Comparison of ENCODE assay signal across 1 cellular context in the genomic region with DNA sequence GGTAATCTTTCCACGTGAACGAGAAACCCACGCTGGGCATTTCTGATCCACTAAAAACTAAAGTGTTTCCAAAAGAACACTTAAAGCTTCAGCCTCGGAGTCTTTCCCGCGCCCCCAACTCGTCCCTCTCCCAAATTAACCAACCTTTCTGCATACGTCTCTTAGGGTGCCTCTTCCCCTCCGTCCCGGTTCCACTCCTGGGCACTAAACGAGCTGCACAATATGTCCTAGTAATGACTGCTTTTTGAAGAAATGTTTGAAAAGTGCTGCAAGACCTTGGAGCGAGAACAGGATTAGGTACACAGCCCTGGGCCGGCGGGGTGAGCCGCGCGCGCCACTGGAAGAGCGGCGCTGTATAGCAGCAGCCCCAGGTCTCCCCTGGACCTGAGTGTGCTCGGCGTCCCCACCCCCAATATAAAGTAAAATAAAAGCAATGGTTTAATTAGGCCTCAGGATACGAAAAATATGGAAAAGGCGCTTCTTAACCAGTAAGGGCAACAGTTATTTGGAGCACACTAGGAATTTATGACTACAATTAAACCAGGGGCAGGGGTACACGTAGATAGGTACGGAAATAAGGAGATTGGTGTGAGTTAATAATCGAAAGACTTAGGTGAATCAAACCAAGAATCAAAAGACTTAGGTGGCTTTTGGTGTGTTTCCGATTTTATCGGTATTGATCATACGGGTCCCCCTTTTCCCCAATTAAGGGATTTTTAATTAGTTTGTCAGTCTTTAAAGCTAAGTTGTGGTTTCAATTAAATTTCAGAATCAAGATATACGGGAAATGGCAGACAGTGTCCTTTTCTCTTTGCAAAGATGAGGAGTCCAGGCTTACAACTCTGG.
TF ChIP-seq lines count a peak whose summit lies in the region.

No MANE protein-coding gene starts in this region.

TF ChIP-seq in GM23338, 12 proteins besides CTCF, POLR2A, EP300 and RAD21 (continued from another document):
- TF ChIP-seq, protein P1, sequence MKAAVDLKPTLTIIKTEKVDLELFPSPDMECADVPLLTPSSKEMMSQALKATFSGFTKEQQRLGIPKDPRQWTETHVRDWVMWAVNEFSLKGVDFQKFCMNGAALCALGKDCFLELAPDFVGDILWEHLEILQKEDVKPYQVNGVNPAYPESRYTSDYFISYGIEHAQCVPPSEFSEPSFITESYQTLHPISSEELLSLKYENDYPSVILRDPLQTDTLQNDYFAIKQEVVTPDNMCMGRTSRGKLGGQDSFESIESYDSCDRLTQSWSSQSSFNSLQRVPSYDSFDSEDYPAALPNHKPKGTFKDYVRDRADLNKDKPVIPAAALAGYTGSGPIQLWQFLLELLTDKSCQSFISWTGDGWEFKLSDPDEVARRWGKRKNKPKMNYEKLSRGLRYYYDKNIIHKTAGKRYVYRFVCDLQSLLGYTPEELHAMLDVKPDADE (IDR thresholded peaks at IDR 0.05), result no peak
- no peak for TF ChIP-seq NANOG (IDR thresholded peaks at IDR 0.05; ENCODE audit: borderline replicate concordance)
- TF ChIP-seq, protein P2, sequence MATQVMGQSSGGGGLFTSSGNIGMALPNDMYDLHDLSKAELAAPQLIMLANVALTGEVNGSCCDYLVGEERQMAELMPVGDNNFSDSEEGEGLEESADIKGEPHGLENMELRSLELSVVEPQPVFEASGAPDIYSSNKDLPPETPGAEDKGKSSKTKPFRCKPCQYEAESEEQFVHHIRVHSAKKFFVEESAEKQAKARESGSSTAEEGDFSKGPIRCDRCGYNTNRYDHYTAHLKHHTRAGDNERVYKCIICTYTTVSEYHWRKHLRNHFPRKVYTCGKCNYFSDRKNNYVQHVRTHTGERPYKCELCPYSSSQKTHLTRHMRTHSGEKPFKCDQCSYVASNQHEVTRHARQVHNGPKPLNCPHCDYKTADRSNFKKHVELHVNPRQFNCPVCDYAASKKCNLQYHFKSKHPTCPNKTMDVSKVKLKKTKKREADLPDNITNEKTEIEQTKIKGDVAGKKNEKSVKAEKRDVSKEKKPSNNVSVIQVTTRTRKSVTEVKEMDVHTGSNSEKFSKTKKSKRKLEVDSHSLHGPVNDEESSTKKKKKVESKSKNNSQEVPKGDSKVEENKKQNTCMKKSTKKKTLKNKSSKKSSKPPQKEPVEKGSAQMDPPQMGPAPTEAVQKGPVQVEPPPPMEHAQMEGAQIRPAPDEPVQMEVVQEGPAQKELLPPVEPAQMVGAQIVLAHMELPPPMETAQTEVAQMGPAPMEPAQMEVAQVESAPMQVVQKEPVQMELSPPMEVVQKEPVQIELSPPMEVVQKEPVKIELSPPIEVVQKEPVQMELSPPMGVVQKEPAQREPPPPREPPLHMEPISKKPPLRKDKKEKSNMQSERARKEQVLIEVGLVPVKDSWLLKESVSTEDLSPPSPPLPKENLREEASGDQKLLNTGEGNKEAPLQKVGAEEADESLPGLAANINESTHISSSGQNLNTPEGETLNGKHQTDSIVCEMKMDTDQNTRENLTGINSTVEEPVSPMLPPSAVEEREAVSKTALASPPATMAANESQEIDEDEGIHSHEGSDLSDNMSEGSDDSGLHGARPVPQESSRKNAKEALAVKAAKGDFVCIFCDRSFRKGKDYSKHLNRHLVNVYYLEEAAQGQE (IDR thresholded peaks at IDR 0.05; ENCODE audit: unreplicated experiment), result no peak
- no peak for TF ChIP-seq CREB1 (CRISPR knock-in tag; IDR thresholded peaks at IDR 0.05; ENCODE audit: low read depth)
- no peak for TF ChIP-seq EZH2phosphoT487 (IDR thresholded peaks at IDR 0.05; ENCODE audit: unreplicated experiment)
